ENCODE assay signal across 20 cellular contexts in the genomic region with DNA sequence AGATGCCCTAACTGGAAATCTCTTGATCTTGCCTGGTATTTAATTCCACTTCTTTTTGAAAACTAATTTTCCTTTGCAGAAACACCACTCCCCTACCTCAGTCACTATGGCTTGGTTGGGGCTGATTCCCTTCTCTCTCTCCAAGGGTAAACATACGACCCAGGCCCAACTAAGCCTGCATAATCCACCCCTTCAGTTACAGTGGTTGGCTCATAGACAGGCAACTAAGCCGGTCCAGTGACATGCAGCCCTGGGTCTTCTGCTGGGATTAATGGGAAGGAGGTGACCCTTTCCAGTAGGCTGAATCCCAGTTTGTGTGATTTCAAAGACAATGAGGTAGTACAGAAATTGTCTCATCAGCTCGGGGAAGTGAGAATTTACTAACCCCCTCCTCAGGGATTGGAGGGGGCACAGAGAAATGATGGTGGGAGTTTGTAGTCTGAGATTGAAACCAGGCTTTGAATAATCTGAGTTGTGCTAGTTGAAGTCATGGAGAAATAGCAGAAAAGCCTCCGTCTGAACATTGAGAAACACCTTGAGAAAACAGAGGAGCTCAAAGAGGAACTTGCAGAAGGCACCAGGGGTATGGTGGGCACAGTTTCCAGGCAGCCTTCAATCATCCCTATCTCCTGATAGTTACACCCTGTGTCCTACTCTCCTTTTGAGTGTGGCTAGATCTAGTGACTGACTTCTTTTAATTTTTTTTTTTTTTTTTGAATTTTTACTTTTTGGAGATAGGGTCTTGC.
"Had no signal": no experiment of that assay in that cellular context is flagged by ENCODE, and none has a peak within 500 bp of the region (broad histone marks: within the 10 kb centered on the region; RNA-seq: fewer than 3 reads in every experiment).

No MANE protein-coding gene starts in this region.

- H3K27ac Mint-ChIP-seq: activated CD4-positive, alpha-beta memory T cell treated with anti-CD3 and anti-CD28 coated beads, Interleukin-2, amount 10 ng/mL, durations not matched to agents 7 days and 5 days; activated CD4-positive, alpha-beta T cell treated with anti-CD3 and anti-CD28 coated beads, Interleukin-2, amount 10 ng/mL, durations not matched to agents 24 days and 14 days; activated naive CD4-positive, alpha-beta T cell treated with anti-CD3 and anti-CD28 coated beads for 36 hours; activated naive CD8-positive, alpha-beta T cell treated with anti-CD3 and anti-CD28 coated beads, Interleukin-2, amount 10 ng/mL, durations not matched to agents 7 days and 5 days; activated T-cell treated with anti-CD3 and anti-CD28 coated beads, Interleukin-2, amount 50 U/mL, for 72 hours; endodermal cell; memory B cell; stimulated activated naive CD8-positive, alpha-beta T cell treated with anti-CD3 and anti-CD28 coated beads, Interleukin-15, amount 100 ng/mL, for 72 hours had no signal

- H3K36me3 Mint-ChIP-seq: activated naive CD8-positive, alpha-beta T cell treated with anti-CD3 and anti-CD28 coated beads, Interleukin-2, amount 10 ng/mL, durations not matched to agents 7 days and 5 days; memory B cell; natural killer cell treated with Interleukin-12 subunit alpha and Interleukin-12 subunit beta and Interleukin-15 and Interleukin-18, amount 100 ng/mL, for 72 hours had no signal

- H3K4me3 Mint-ChIP-seq: activated CD4-positive, alpha-beta memory T cell treated with anti-CD3 and anti-CD28 coated beads, Interleukin-2, amount 10 ng/mL, durations not matched to agents 7 days and 5 days; activated CD4-positive, alpha-beta T cell treated with anti-CD3 and anti-CD28 coated beads, Interleukin-2, amount 10 ng/mL, durations not matched to agents 24 days and 14 days; activated naive CD4-positive, alpha-beta T cell treated with anti-CD3 and anti-CD28 coated beads for 36 hours; activated naive CD8-positive, alpha-beta T cell treated with anti-CD3 and anti-CD28 coated beads, Interleukin-2, amount 10 ng/mL, durations not matched to agents 7 days and 5 days; activated T-cell treated with anti-CD3 and anti-CD28 coated beads, Interleukin-2, amount 50 U/mL, for 72 hours; endodermal cell; memory B cell; natural killer cell treated with Interleukin-12 subunit alpha and Interleukin-12 subunit beta and Interleukin-15 and Interleukin-18, amount 100 ng/mL, for 72 hours; stimulated activated naive CD8-positive, alpha-beta T cell treated with anti-CD3 and anti-CD28 coated beads, Interleukin-15, amount 100 ng/mL, for 72 hours had no signal

- ATAC-seq: activated T-cell treated with anti-CD3 and anti-CD28 coated beads, Interleukin-2, amount 50 U/mL, for 72 hours; gastroesophageal sphincter; heart right ventricle; psoas muscle; stimulated activated naive CD8-positive, alpha-beta T cell treated with anti-CD3 and anti-CD28 coated beads, Interleukin-15, amount 100 ng/mL, for 72 hours had no signal

- H3K27me3 Mint-ChIP-seq: natural killer cell treated with Interleukin-12 subunit alpha and Interleukin-12 subunit beta and Interleukin-15 and Interleukin-18, amount 100 ng/mL, for 72 hours had no signal

- DNase-seq: activated CD4-positive, alpha-beta memory T cell treated with anti-CD3 and anti-CD28 coated beads, Interleukin-2, amount 10 ng/mL, durations not matched to agents 7 days and 5 days; activated CD4-positive, alpha-beta T cell treated with anti-CD3 and anti-CD28 coated beads, Interleukin-2, amount 10 ng/mL, durations not matched to agents 24 days and 14 days; activated effector memory CD4-positive, alpha-beta T cell treated with Interleukin-2 at 50 U/mL for 16 hours; activated naive CD4-positive, alpha-beta T cell treated with anti-CD3 and anti-CD28 coated beads for 36 hours; activated naive CD8-positive, alpha-beta T cell treated with anti-CD3 and anti-CD28 coated beads, Interleukin-2, amount 10 ng/mL, durations not matched to agents 7 days and 5 days; activated T-cell treated with anti-CD3 and anti-CD28 coated beads, Interleukin-2, amount 50 U/mL, for 72 hours; amniotic stem cell; endodermal cell; esophagus squamous epithelium; heart right ventricle; left colon; ovary; psoas muscle; spleen; stimulated activated CD4-positive, alpha-beta T cell treated with anti-CD3 and anti-CD28 coated beads, Interleukin-4, amount 100 ng/mL, for 1 hour; stimulated activated naive CD8-positive, alpha-beta T cell treated with anti-CD3 and anti-CD28 coated beads, Interleukin-15, amount 100 ng/mL, for 72 hours; tibial artery had no signal

- H3K4me1 Mint-ChIP-seq: activated naive CD8-positive, alpha-beta T cell treated with anti-CD3 and anti-CD28 coated beads, Interleukin-2, amount 10 ng/mL, durations not matched to agents 7 days and 5 days had no signal

- H3K9me3 Mint-ChIP-seq: activated CD4-positive, alpha-beta memory T cell treated with anti-CD3 and anti-CD28 coated beads, Interleukin-2, amount 10 ng/mL, durations not matched to agents 7 days and 5 days; activated CD4-positive, alpha-beta T cell treated with anti-CD3 and anti-CD28 coated beads, Interleukin-2, amount 10 ng/mL, durations not matched to agents 24 days and 14 days; activated naive CD4-positive, alpha-beta T cell treated with anti-CD3 and anti-CD28 coated beads for 36 hours; activated naive CD8-positive, alpha-beta T cell treated with anti-CD3 and anti-CD28 coated beads, Interleukin-2, amount 10 ng/mL, durations not matched to agents 7 days and 5 days; activated T-cell treated with anti-CD3 and anti-CD28 coated beads, Interleukin-2, amount 50 U/mL, for 72 hours; endodermal cell; memory B cell; natural killer cell treated with Interleukin-12 subunit alpha and Interleukin-12 subunit beta and Interleukin-15 and Interleukin-18, amount 100 ng/mL, for 72 hours; stimulated activated naive CD8-positive, alpha-beta T cell treated with anti-CD3 and anti-CD28 coated beads, Interleukin-15, amount 100 ng/mL, for 72 hours had no signal
